Comparison of ENCODE assay signal across 8 cellular contexts in genomic region chr19:50333737-50334617, GRCh38. TPM values are rescaled to one million over a fixed set of nuclear protein-coding genes. Genes with fewer than 3 reads are reported as not detected.
DNase-seq lines count a peak whose midpoint lies in the region; ATAC-seq and TF ChIP-seq lines count a peak whose summit lies in the region.

No MANE protein-coding gene starts in this region.

- peak overlapping the region; percentile 64 for H2AFZ ChIP-seq in neural progenitor cell (replicated peaks)

- no peaks in the 10 kb centered on the region for H3K27me3 ChIP-seq in neural progenitor cell
- peaks cover 58% of the 10 kb centered on the region for H3K27me3 ChIP-seq in suprapubic skin

- peaks cover 7% of the 10 kb centered on the region for H3K36me3 Mint-ChIP-seq in activated T-cell treated with anti-CD3 and anti-CD28 coated beads, Interleukin-2, amount 50 U/mL, for 24 hours (ENCODE audit: low read depth)
- H3K36me3 Mint-ChIP-seq in neural progenitor cell = peaks cover 13% of the 10 kb centered on the region

- 26% methylated on average over 27 of the region's 54 CpGs for WGBS in suprapubic skin

- peak overlapping the region; percentile 90 for H3K27ac Mint-ChIP-seq in activated T-cell treated with anti-CD3 and anti-CD28 coated beads, Interleukin-2, amount 50 U/mL, for 24 hours
- H3K27ac Mint-ChIP-seq in neural progenitor cell = peak overlapping the region; percentile 97

- peaks cover 16% of the 10 kb centered on the region for H3K79me2 ChIP-seq in neural progenitor cell (ENCODE audit: low read depth)

- peak overlapping the region; percentile 73 for H3K4me3 Mint-ChIP-seq in activated T-cell treated with anti-CD3 and anti-CD28 coated beads, Interleukin-2, amount 50 U/mL, for 24 hours
- H3K4me3 Mint-ChIP-seq in neural progenitor cell = peak overlapping the region; percentile 92

- ATAC-seq in HG02884 (IDR thresholded peaks at IDR 0.05; ENCODE audit: unreplicated experiment) = peak; percentile 19

- H3K4me1 ChIP-seq in neural progenitor cell (peaks cover 10% of the 10 kb centered on the region), suprapubic skin (peaks cover 49% of the 10 kb centered on the region)

- peaks cover 54% of the 10 kb centered on the region for H3K4me1 Mint-ChIP-seq in activated T-cell treated with anti-CD3 and anti-CD28 coated beads, Interleukin-2, amount 50 U/mL, for 24 hours (ENCODE audit: low read depth)
- H3K4me1 Mint-ChIP-seq in neural progenitor cell = peaks cover 40% of the 10 kb centered on the region

- no peak overlapping the region for H3K9ac ChIP-seq in neural progenitor cell

- H3K9me3 Mint-ChIP-seq in activated T-cell treated with anti-CD3 and anti-CD28 coated beads, Interleukin-2, amount 50 U/mL, for 24 hours = peaks cover 8% of the 10 kb centered on the region
- H3K9me3 Mint-ChIP-seq in neural progenitor cell = peaks cover 13% of the 10 kb centered on the region

- H3K9me3 ChIP-seq in neural progenitor cell (ENCODE audit: low read depth) (no peaks in the 10 kb centered on the region), suprapubic skin (no peaks in the 10 kb centered on the region)

- no peak for TF ChIP-seq POLR2A in suprapubic skin (IDR thresholded peaks at IDR 0.05)

- H3K27ac ChIP-seq in neural progenitor cell (peak overlapping the region; percentile 10), suprapubic skin (peak overlapping the region; percentile 64)

- H3F3A ChIP-seq in neural progenitor cell (ENCODE audit: low read depth) = peaks cover 30% of the 10 kb centered on the region

- H4K20me1 ChIP-seq in neural progenitor cell (ENCODE audit: low read depth) = peaks cover 11% of the 10 kb centered on the region

- H3K27me3 Mint-ChIP-seq in activated T-cell treated with anti-CD3 and anti-CD28 coated beads, Interleukin-2, amount 50 U/mL, for 24 hours = peaks cover 54% of the 10 kb centered on the region
- peaks cover 23% of the 10 kb centered on the region for H3K27me3 Mint-ChIP-seq in neural progenitor cell (ENCODE audit: insufficient read depth, low read depth)

- H3K36me3 ChIP-seq in neural progenitor cell (peaks cover 5% of the 10 kb centered on the region), suprapubic skin (no peaks in the 10 kb centered on the region)

- no peak for TF ChIP-seq CTCF in fibroblast of pulmonary artery (IDR thresholded peaks at IDR 0.05; ENCODE audit: low read length, missing control alignments)
- no peak for TF ChIP-seq CTCF in neural progenitor cell (IDR thresholded peaks at IDR 0.05)
- TF ChIP-seq CTCF in suprapubic skin (IDR thresholded peaks at IDR 0.05) = no peak

- peak overlapping the region; percentile 48 for H3K4me3 ChIP-seq in fibroblast of pulmonary artery (replicated peaks; ENCODE audit: low read depth, low read length)
- H3K4me3 ChIP-seq in neural progenitor cell = peak overlapping the region; percentile 62
- peak overlapping the region; percentile 52 for H3K4me3 ChIP-seq in suprapubic skin

- peak overlapping the region; percentile 92 for H3K4me2 ChIP-seq in neural progenitor cell

- DNase-seq in NCI-H2081 (lab: John Stamatoyannopoulos, UW) (peak; percentile 62 to 68), NCI-H2081 treated with DMSO at 0.1 percent for 48 hours (lab: John Stamatoyannopoulos, UW) (no peak), NCI-H748 (lab: John Stamatoyannopoulos, UW; ENCODE audit: unreplicated experiment) (peak; percentile 91), fibroblast of pulmonary artery (ENCODE audit: low read depth) (peak; percentile 66), neural progenitor cell (ENCODE audit: low spot score) (peak; percentile 86), suprapubic skin (ENCODE audit: low spot score in 2 of 2) (no peak)
- DNase-seq in activated T-cell treated with anti-CD3 and anti-CD28 coated beads, Interleukin-2, amount 50 U/mL, for 24 hours = peak; percentile 90

- no peak for TF ChIP-seq EP300 in suprapubic skin (IDR thresholded peaks at IDR 0.05)

RNA-seq across cellular contexts. Expression of gene KCNC3, which starts 4.8 kb away (rescaled TPM):
- total RNA-seq in neural progenitor cell (ENCODE audit: low replicate concordance) (0.41 and 1.2 TPM in 2 replicates), suprapubic skin (1 to 10 TPM; 1.5 to 3.1 (median 1.7) TPM)

RNA-seq across cellular contexts. Expression of gene NAPSA, which starts 31.5 kb away (rescaled TPM):
- total RNA-seq in neural progenitor cell (ENCODE audit: low replicate concordance) (0.11 and 2.3 TPM in 2 replicates), suprapubic skin (1 to 10 TPM in 3 of 4 donors, not detected in 1; 1.7 to 3.7 (median 3.5) TPM)

RNA-seq across cellular contexts. Expression of gene NR1H2, which starts 42.3 kb away (rescaled TPM):
- total RNA-seq in neural progenitor cell (ENCODE audit: low replicate concordance) (25.4 and 47.2 TPM in 2 replicates), suprapubic skin (10 to 100 TPM; 80.6 to 94.7 (median 88.9) TPM)

RNA-seq across cellular contexts. Expression of gene POLD1, which starts 50.2 kb away (rescaled TPM):
- total RNA-seq in neural progenitor cell (ENCODE audit: low replicate concordance) (36.7 and 123 TPM in 2 replicates), suprapubic skin (10 to 100 TPM; 17.2 to 26.9 (median 21.5) TPM)

Comparison
In these comparisons a context has a peak if more than half of its experiments do, and no peak if none do; other contexts are left out.
1. DNase-seq: peak in NCI-H2081 (2 of 2), NCI-H748 (single experiment), activated T-cell treated with anti-CD3 and anti-CD28 coated beads, Interleukin-2, amount 50 U/mL, for 24 hours (single experiment), fibroblast of pulmonary artery (single experiment) and neural progenitor cell (single experiment); none in NCI-H2081 treated with DMSO at 0.1 percent for 48 hours (single experiment) and suprapubic skin (0 of 2).
2. Peak in every context shown above with its lines, with median percentiles within 50 percentile points of each other: H3K4me3 ChIP-seq.